18 cellular contexts compared by ENCODE assay signal in genomic region chr2:190547914-190548313, GRCh38. TPM values are rescaled to one million over a fixed set of nuclear protein-coding genes. Genes with fewer than 3 reads are reported as not detected.
DNase-seq lines count a peak whose midpoint lies in the region; ATAC-seq, FAIRE-seq and TF ChIP-seq lines count a peak whose summit lies in the region.
"Had no signal": no experiment of that assay in that cellular context is flagged by ENCODE, and none has a peak within 500 bp of the region (broad histone marks: within the 10 kb centered on the region; RNA-seq: fewer than 3 reads in every experiment).

No MANE protein-coding gene starts in this region.

- FAIRE-seq in HTR-8/SVneo (lab: Jason Lieb, UNC): no peak
- FAIRE-seq: G401.6, H1 had no signal

- TF ChIP-seq CTCF in SK-N-SH (IDR thresholded peaks at IDR 0.05) (no peak), PC-3 (conservative IDR thresholded peaks at IDR 0.05; ENCODE audit: low read depth, low read length) (no peak)

- CTCF ChIA-PET in SK-N-SH (lab: Yijun Ruan, JAX) (interaction anchor here (1.2 kb wide), 1 partner anchor 29 kb away, joined by 3 read pairs; no protein-coding TSS in a partner anchor), PC-3 (lab: Charles Lee) (interaction anchor here (0.6 kb wide), 1 partner anchor 227 kb away, joined by 3 read pairs; no protein-coding TSS in a partner anchor)

- H3K9ac ChIP-seq in SK-N-SH (no peak overlapping the region), PC-3 (ENCODE audit: low read length) (no peak overlapping the region)
- H3K9ac ChIP-seq: BLaER1 had no signal

- H3K9me2 ChIP-seq in SK-N-SH (no peaks in the 10 kb centered on the region), PC-3 (replicated peaks; ENCODE audit: low read length) (no peaks in the 10 kb centered on the region)

- no peaks in the 10 kb centered on the region for H3K79me2 ChIP-seq in SK-N-SH (ENCODE audit: insufficient read depth)
- H3K79me2 ChIP-seq in PC-3 (ENCODE audit: low read length): no peaks in the 10 kb centered on the region

- ATAC-seq in SK-N-SH treated with all-trans-retinoic acid at 6 μM for 48 hours (no peak), PC-3 (peak; percentile 22; the same call in 1 of the 2 replicates), GM19395 (IDR thresholded peaks at IDR 0.05; ENCODE audit: unreplicated experiment) (no peak)
- ATAC-seq: CD8-positive, alpha-beta T cell had no signal

- H3K4me2 ChIP-seq in SK-N-SH (no peak overlapping the region), PC-3 (ENCODE audit: low read length) (no peak overlapping the region)

- BruUV-seq in PC-3 (replicated peaks; lab: Mats Ljungman, UMichigan): no TSS peak

- H3K27me3 ChIP-seq in SK-N-SH (ENCODE audit: insufficient read depth) (no peaks in the 10 kb centered on the region), PC-3 (ENCODE audit: low read length) (no peaks in the 10 kb centered on the region)
- H3K27me3 ChIP-seq: BLaER1 had no signal

- H3F3A ChIP-seq in SK-N-SH (replicated peaks; ENCODE audit: insufficient read depth): peaks cover 11% of the 10 kb centered on the region
- no peaks in the 10 kb centered on the region for H3F3A ChIP-seq in PC-3 (ENCODE audit: low read length, unreplicated experiment)

- H2AFZ ChIP-seq in SK-N-SH (ENCODE audit: low read depth): 0 out of 2 replicates have a peak overlapping the region, but pooled peaks have one; percentile 7
- no peak overlapping the region for H2AFZ ChIP-seq in PC-3 (ENCODE audit: low read length)

- H3K27ac ChIP-seq in SK-N-SH (ENCODE audit: low read depth in 2 of 2, low read length in 1 of 2) (no peak overlapping the region), PC-3 (ENCODE audit: low read length) (no peak overlapping the region)
- H3K27ac ChIP-seq: BLaER1 had no signal

- POLR2A ChIA-PET in SK-N-SH (lab: Yijun Ruan, JAX): no interaction called here
- POLR2A ChIA-PET in PC-3 (lab: Charles Lee; ENCODE audit: unreplicated experiment): no interaction called here

- H3K4me1 ChIP-seq in SK-N-SH (ENCODE audit: control insufficient read depth in 1 of 2, insufficient read depth in 2 of 2, low read depth in 1 of 2, low read length in 1 of 2): no peaks in the 10 kb centered on the region
- H3K4me1 ChIP-seq in PC-3 (ENCODE audit: insufficient read depth, low read length): no peaks in the 10 kb centered on the region

- no peak for TF ChIP-seq EP300 in SK-N-SH (IDR thresholded peaks at IDR 0.05; ENCODE audit: borderline replicate concordance in 1 of 2, low read depth in 1 of 2, low read length in 1 of 2)

- no peak for TF ChIP-seq RAD21 in SK-N-SH (IDR thresholded peaks at IDR 0.05; ENCODE audit: low read length)

- intact Hi-C loops in PC-3 (cut with micrococcal nuclease): no loop called here

- H3K4me3 ChIP-seq in SK-N-SH (ENCODE audit: low read depth in 2 of 2, low read length in 1 of 2) (no peak overlapping the region), PC-3 (ENCODE audit: low read length) (no peak overlapping the region)
- H3K4me3 ChIP-seq: BLaER1 had no signal

- DNase-seq in SK-N-SH: no peak
- no peak for DNase-seq in PC-3
- DNase-seq in cerebellum (ENCODE audit: low spot score): peak; percentile 17
- DNase-seq in HTR-8/SVneo (ENCODE audit: insufficient read length, low spot score): no peak
- DNase-seq in T-helper 2 cell: no peak
- DNase-seq in NCI-H1930 (lab: John Stamatoyannopoulos, UW): no peak
- DNase-seq: 8988T; CD8-positive, alpha-beta T cell; DMS79; NCI-H187; NCI-H2171 treated with DMSO at 0.1 percent for 48 hours; NCI-H774; SIG-M5 had no signal

- H3K36me3 ChIP-seq in SK-N-SH (replicated peaks in 1 of 2; ENCODE audit: control insufficient read depth in 1 of 2, insufficient read depth in 2 of 2, low read length in 1 of 2): no peaks in the 10 kb centered on the region
- H3K36me3 ChIP-seq in PC-3 (ENCODE audit: low read depth, low read length): no peaks in the 10 kb centered on the region
- H3K36me3 ChIP-seq: BLaER1 had no signal

- no peaks in the 10 kb centered on the region for H3K9me3 ChIP-seq in SK-N-SH
- no peaks in the 10 kb centered on the region for H3K9me3 ChIP-seq in PC-3 (ENCODE audit: low read length)

- H4K20me1 ChIP-seq in SK-N-SH (ENCODE audit: insufficient read depth): no peaks in the 10 kb centered on the region
- no peaks in the 10 kb centered on the region for H4K20me1 ChIP-seq in PC-3 (ENCODE audit: low read length)
- H4K20me1 ChIP-seq: BLaER1 had no signal

TF ChIP-seq in SK-N-SH, 30 proteins besides CTCF, POLR2A, EP300 and RAD21 (continues in another document):
- TF ChIP-seq FOXM1 (IDR thresholded peaks at IDR 0.05; ENCODE audit: low read depth): no peak
- no peak for TF ChIP-seq FOSL2 (IDR thresholded peaks at IDR 0.05; ENCODE audit: borderline replicate concordance, low read depth)
- TF ChIP-seq FOXJ3 (CRISPR knock-in tag; IDR thresholded peaks at IDR 0.05): no peak
- TF ChIP-seq MAX (IDR thresholded peaks at IDR 0.05; ENCODE audit: low read depth): no peak
- TF ChIP-seq GATA2 (CRISPR knock-in tag; IDR thresholded peaks at IDR 0.05): no peak
- TF ChIP-seq TEAD4 (IDR thresholded peaks at IDR 0.05; ENCODE audit: borderline replicate concordance, insufficient read depth): no peak
- no peak for TF ChIP-seq EZH2phosphoT487 (IDR thresholded peaks at IDR 0.05; ENCODE audit: borderline replicate concordance, low read depth)
- no peak for TF ChIP-seq MEF2A (IDR thresholded peaks at IDR 0.05; ENCODE audit: borderline replicate concordance, low read depth)
- TF ChIP-seq TCF12 (IDR thresholded peaks at IDR 0.05): no peak
- TF ChIP-seq RXRA (IDR thresholded peaks at IDR 0.05; ENCODE audit: borderline replicate concordance, low read depth): no peak
- no peak for TF ChIP-seq USF2 (IDR thresholded peaks at IDR 0.05; ENCODE audit: borderline replicate concordance, low read depth, low read length)
- TF ChIP-seq NRF1 (IDR thresholded peaks at IDR 0.05; ENCODE audit: low read depth, low read length): no peak
- no peak for TF ChIP-seq ELF1 (IDR thresholded peaks at IDR 0.05)
- TF ChIP-seq RFX5 (IDR thresholded peaks at IDR 0.05; ENCODE audit: low read length): no peak
- no peak for TF ChIP-seq YY1 (IDR thresholded peaks at IDR 0.05; ENCODE audit: low read depth)

TF ChIP-seq in SK-N-SH treated with all-trans-retinoic acid at 6 μM for 48 hours, 23 proteins besides CTCF, POLR2A, EP300 and RAD21:
- TF ChIP-seq ZFP30 (CRISPR knock-in tag; IDR thresholded peaks at IDR 0.05) (no peak), OSR1 (CRISPR knock-in tag; IDR thresholded peaks at IDR 0.05) (no peak), TCF4 (CRISPR knock-in tag; IDR thresholded peaks at IDR 0.05; ENCODE audit: borderline replicate concordance) (no peak), PPARA (CRISPR knock-in tag; IDR thresholded peaks at IDR 0.05; ENCODE audit: borderline replicate concordance) (no peak)
- TF ChIP-seq, protein P1, sequence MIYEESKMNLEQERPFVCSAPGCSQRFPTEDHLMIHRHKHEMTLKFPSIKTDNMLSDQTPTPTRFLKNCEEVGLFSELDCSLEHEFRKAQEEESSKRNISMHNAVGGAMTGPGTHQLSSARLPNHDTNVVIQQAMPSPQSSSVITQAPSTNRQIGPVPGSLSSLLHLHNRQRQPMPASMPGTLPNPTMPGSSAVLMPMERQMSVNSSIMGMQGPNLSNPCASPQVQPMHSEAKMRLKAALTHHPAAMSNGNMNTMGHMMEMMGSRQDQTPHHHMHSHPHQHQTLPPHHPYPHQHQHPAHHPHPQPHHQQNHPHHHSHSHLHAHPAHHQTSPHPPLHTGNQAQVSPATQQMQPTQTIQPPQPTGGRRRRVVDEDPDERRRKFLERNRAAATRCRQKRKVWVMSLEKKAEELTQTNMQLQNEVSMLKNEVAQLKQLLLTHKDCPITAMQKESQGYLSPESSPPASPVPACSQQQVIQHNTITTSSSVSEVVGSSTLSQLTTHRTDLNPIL (CRISPR knock-in tag; IDR thresholded peaks at IDR 0.05; ENCODE audit: low read depth): no peak

RNA-seq across cellular contexts. Expression of gene NEMP2, which starts 13.4 kb away (rescaled TPM):
- 1.8 and 2.0 TPM in 2 replicates for polyA plus RNA-seq in SK-N-SH (2012; rRNA removed)
- polyA plus RNA-seq in SK-N-SH (2012; cell fraction: cytosol; rRNA removed): 1.8 and 3.0 TPM in 2 replicates
- 0.39 and 0.77 TPM in 2 replicates for polyA plus RNA-seq in SK-N-SH (2012; cell fraction: nucleus; rRNA removed)
- total RNA-seq in PC-3 (2014; rRNA removed) (2.5 and 3.8 TPM in 2 replicates), cerebellum (5.4 TPM)
